ENCODE assay signal across 1 cellular context in the genomic region with DNA sequence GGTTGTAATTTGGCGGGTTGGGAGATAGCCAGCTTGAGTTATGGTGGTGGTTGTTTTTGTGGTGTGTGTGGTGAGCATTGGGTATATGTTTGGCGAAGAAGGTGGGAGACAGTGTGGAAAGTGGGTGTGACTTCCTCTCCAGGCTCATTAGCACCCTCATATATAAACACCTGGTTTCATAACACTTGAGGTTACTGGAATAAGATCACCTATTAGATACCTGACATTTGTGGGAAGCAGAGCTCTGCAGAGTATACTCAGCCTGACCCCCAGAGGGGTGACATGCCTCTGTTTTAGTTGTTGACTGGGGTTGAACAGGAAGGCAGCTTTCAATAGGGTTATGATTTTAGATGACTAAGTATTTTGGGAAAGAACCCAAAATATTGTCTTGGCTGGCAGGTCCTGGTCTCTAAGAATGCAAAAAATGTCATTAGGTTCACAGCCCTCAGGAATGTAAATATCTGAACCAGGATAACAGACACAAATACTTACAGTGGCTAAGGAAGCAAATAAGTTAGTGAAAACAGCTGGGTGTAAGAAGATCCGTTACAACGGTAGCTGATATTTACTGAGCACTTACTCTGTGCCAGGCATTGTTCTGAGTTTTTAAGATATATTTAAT.
A peak's percentile ranks its signal among the peaks of the same experiment; 100 is the strongest.
TF ChIP-seq lines count a peak whose summit lies in the region.

No MANE protein-coding gene starts in this region.

TF ChIP-seq in A549, 52 proteins besides CTCF, POLR2A, EP300 and RAD21 (continued from another document):
- no peak for TF ChIP-seq ELK1 (IDR thresholded peaks at IDR 0.05; ENCODE audit: low read depth, low read length)
- TF ChIP-seq MAX (IDR thresholded peaks at IDR 0.05) = 0 out of 2 replicates have a peak, but pooled peaks have one; percentile 38
- TF ChIP-seq MAFK (IDR thresholded peaks at IDR 0.05; ENCODE audit: partially characterized antibody) = peak; percentile 69
- no peak for TF ChIP-seq ZSCAN20 (CRISPR knock-in tag; IDR thresholded peaks at IDR 0.05)
- no peak for TF ChIP-seq HOXA7 (CRISPR knock-in tag; IDR thresholded peaks at IDR 0.05)
- TF ChIP-seq JUNB (IDR thresholded peaks at IDR 0.05) = no peak
- TF ChIP-seq, protein P1, sequence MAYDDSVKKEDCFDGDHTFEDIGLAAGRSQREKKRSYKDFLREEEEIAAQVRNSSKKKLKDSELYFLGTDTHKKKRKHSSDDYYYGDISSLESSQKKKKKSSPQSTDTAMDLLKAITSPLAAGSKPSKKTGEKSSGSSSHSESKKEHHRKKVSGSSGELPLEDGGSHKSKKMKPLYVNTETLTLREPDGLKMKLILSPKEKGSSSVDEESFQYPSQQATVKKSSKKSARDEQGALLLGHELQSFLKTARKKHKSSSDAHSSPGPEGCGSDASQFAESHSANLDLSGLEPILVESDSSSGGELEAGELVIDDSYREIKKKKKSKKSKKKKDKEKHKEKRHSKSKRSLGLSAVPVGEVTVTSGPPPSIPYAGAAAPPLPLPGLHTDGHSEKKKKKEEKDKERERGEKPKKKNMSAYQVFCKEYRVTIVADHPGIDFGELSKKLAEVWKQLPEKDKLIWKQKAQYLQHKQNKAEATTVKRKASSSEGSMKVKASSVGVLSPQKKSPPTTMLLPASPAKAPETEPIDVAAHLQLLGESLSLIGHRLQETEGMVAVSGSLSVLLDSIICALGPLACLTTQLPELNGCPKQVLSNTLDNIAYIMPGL (CRISPR knock-in tag; IDR thresholded peaks at IDR 0.05; ENCODE audit: borderline replicate concordance) = no peak
- TF ChIP-seq, protein P2, sequence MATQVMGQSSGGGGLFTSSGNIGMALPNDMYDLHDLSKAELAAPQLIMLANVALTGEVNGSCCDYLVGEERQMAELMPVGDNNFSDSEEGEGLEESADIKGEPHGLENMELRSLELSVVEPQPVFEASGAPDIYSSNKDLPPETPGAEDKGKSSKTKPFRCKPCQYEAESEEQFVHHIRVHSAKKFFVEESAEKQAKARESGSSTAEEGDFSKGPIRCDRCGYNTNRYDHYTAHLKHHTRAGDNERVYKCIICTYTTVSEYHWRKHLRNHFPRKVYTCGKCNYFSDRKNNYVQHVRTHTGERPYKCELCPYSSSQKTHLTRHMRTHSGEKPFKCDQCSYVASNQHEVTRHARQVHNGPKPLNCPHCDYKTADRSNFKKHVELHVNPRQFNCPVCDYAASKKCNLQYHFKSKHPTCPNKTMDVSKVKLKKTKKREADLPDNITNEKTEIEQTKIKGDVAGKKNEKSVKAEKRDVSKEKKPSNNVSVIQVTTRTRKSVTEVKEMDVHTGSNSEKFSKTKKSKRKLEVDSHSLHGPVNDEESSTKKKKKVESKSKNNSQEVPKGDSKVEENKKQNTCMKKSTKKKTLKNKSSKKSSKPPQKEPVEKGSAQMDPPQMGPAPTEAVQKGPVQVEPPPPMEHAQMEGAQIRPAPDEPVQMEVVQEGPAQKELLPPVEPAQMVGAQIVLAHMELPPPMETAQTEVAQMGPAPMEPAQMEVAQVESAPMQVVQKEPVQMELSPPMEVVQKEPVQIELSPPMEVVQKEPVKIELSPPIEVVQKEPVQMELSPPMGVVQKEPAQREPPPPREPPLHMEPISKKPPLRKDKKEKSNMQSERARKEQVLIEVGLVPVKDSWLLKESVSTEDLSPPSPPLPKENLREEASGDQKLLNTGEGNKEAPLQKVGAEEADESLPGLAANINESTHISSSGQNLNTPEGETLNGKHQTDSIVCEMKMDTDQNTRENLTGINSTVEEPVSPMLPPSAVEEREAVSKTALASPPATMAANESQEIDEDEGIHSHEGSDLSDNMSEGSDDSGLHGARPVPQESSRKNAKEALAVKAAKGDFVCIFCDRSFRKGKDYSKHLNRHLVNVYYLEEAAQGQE (IDR thresholded peaks at IDR 0.05) = no peak
- no peak for TF ChIP-seq BHLHE40 (IDR thresholded peaks at IDR 0.05; ENCODE audit: low read depth, low read length)
- TF ChIP-seq CHD4 (IDR thresholded peaks at IDR 0.05; ENCODE audit: borderline replicate concordance) = no peak
- no peak for TF ChIP-seq POLR2AphosphoS2 (conservative IDR thresholded peaks at IDR 0.05; ENCODE audit: low read length)
- TF ChIP-seq RFX5 (IDR thresholded peaks at IDR 0.05) = no peak
